21 cellular contexts compared by ENCODE assay signal in genomic region chr2:8743261-8743660, GRCh38.
"Had no signal": no experiment of that assay in that cellular context is flagged by ENCODE, and none has a peak within 500 bp of the region (broad histone marks: within the 10 kb centered on the region; RNA-seq: fewer than 3 reads in every experiment).

No MANE protein-coding gene starts in this region.

- DNase-seq: cortex of kidney; dorsolateral prefrontal cortex; effector CD8-positive, alpha-beta T cell; foreskin fibroblast; head of caudate nucleus; mucosa of descending colon; naive thymus-derived CD8-positive, alpha-beta T cell; posterior cingulate gyrus; spleen; stimulated activated CD4-positive, alpha-beta T cell treated with anti-CD3 and anti-CD28 coated beads, Interleukin-15, amount 100 ng/mL, for 24 hours; stimulated activated CD4-positive, alpha-beta T cell treated with anti-CD3 and anti-CD28 coated beads, Interleukin-1b, Interleukin-23, amount 100 ng/mL, for 48 hours; stimulated activated CD4-positive, alpha-beta T cell treated with anti-CD3 and anti-CD28 coated beads, Interleukin-4, amount 100 ng/mL, for 24 hours; tibial artery; upper lobe of left lung; uterus had no signal

- H3K4me2 ChIP-seq: hepatocyte had no signal

- H3K27me3 Mint-ChIP-seq: naive thymus-derived CD8-positive, alpha-beta T cell; stimulated activated memory B cell treated with anti-CD40 and anti-IgM and Interleukin-4, amounts not matched to agents 10 μg/mL and 1 μg/mL and 100 μg/mL, for 72 hours; stimulated activated naive CD8-positive, alpha-beta T cell treated with anti-CD3 and anti-CD28 coated beads, Interleukin-15, Interleukin-2, amounts not matched to agents 100 ng/mL and 50 ng/mL, for 24 hours had no signal

- H3K4me3 Mint-ChIP-seq: naive thymus-derived CD8-positive, alpha-beta T cell; stimulated activated memory B cell treated with anti-CD40 and anti-IgM and Interleukin-4, amounts not matched to agents 10 μg/mL and 1 μg/mL and 100 μg/mL, for 72 hours; stimulated activated naive CD8-positive, alpha-beta T cell treated with anti-CD3 and anti-CD28 coated beads, Interleukin-15, Interleukin-2, amounts not matched to agents 100 ng/mL and 50 ng/mL, for 24 hours had no signal

- H3K4me3 ChIP-seq: dorsolateral prefrontal cortex, hepatocyte, mucosa of descending colon, spleen, tibial artery, upper lobe of left lung, uterus had no signal

- H2AFZ ChIP-seq: hepatocyte had no signal

- H3K27ac Mint-ChIP-seq: naive thymus-derived CD8-positive, alpha-beta T cell; stimulated activated memory B cell treated with anti-CD40 and anti-IgM and Interleukin-4, amounts not matched to agents 10 μg/mL and 1 μg/mL and 100 μg/mL, for 72 hours; stimulated activated naive CD8-positive, alpha-beta T cell treated with anti-CD3 and anti-CD28 coated beads, Interleukin-15, Interleukin-2, amounts not matched to agents 100 ng/mL and 50 ng/mL, for 24 hours had no signal

- H3K27ac ChIP-seq: dorsolateral prefrontal cortex, hepatocyte, neutrophil, spleen, tibial artery, upper lobe of left lung, uterus had no signal

- H3K4me1 ChIP-seq: spleen, tibial artery, upper lobe of left lung, uterus had no signal

- ATAC-seq: esophagus mucosa; mucosa of descending colon; naive thymus-derived CD8-positive, alpha-beta T cell; sciatic nerve; stimulated activated memory B cell treated with anti-CD40 and anti-IgM and Interleukin-4, amounts not matched to agents 10 μg/mL and 1 μg/mL and 100 μg/mL, for 72 hours had no signal

- H3K27me3 ChIP-seq: dorsolateral prefrontal cortex, hepatocyte, neutrophil, spleen, tibial artery, upper lobe of left lung, uterus had no signal

- H3K36me3 ChIP-seq: uterus had no signal

- H3K9me3 ChIP-seq: mucosa of descending colon, neutrophil, spleen, tibial artery, upper lobe of left lung, uterus had no signal

- H3K9me3 Mint-ChIP-seq: naive thymus-derived CD8-positive, alpha-beta T cell; stimulated activated memory B cell treated with anti-CD40 and anti-IgM and Interleukin-4, amounts not matched to agents 10 μg/mL and 1 μg/mL and 100 μg/mL, for 72 hours; stimulated activated naive CD8-positive, alpha-beta T cell treated with anti-CD3 and anti-CD28 coated beads, Interleukin-15, Interleukin-2, amounts not matched to agents 100 ng/mL and 50 ng/mL, for 24 hours had no signal

- H3K4me1 Mint-ChIP-seq: naive thymus-derived CD8-positive, alpha-beta T cell; stimulated activated memory B cell treated with anti-CD40 and anti-IgM and Interleukin-4, amounts not matched to agents 10 μg/mL and 1 μg/mL and 100 μg/mL, for 72 hours had no signal
